18 cellular contexts compared by ENCODE assay signal in the genomic region with DNA sequence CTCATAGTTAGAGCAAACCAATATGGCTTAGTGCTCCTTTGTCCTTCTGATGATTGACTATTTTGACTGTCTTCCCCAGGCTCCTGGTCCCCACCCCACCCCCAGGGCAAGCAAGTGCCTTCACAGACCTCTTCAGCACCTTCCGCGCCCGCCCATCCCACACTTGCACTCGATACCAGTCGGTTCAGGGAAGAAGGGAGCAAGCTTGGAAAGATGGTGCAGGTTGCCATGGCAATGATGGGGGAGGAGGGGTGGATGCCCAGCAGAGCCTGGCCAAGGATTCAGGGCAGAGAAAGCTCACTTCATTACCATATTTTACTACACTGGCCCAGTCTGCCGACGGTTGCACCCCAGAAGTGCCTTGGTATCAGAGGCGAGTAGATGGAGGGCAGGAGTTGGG. TPM values are rescaled to one million over a fixed set of nuclear protein-coding genes. Genes with fewer than 3 reads are reported as not detected.
A peak's percentile ranks its signal among the peaks of the same experiment; 100 is the strongest.
DNase-seq lines count a peak whose midpoint lies in the region; ATAC-seq, FAIRE-seq and TF ChIP-seq lines count a peak whose summit lies in the region.
"Had no signal": no experiment of that assay in that cellular context is flagged by ENCODE, and none has a peak within 500 bp of the region (broad histone marks: within the 10 kb centered on the region; RNA-seq: fewer than 3 reads in every experiment).

No MANE protein-coding gene starts in this region.

- no peaks in the 10 kb centered on the region for H3K9me3 ChIP-seq in A549
- no peaks in the 10 kb centered on the region for H3K9me3 ChIP-seq in HEK293 (ENCODE audit: control insufficient read depth, insufficient read depth, low read depth, low read length)

- TF ChIP-seq RAD21 in A549 (conservative IDR thresholded peaks at IDR 0.05 in 1 of 2, IDR thresholded peaks at IDR 0.05 in 1 of 2), result no peak

- peaks cover 0 to 72% of the 10 kb centered on the region in 2 experiments; a peak in 1 of 3 replicates for H3K36me3 ChIP-seq in HEK293 (ENCODE audit: control insufficient read depth in 2 of 2, insufficient read depth in 1 of 2, low read length in 2 of 2)

- FAIRE-seq in A549 (lab: Jason Lieb, UNC), result no peak
- FAIRE-seq: HTR-8/SVneo had no signal

- H3K4me1 ChIP-seq in A549 (peaks cover 20% of the 10 kb centered on the region), HEK293 (ENCODE audit: control insufficient read depth, insufficient read depth, low read length) (no peaks in the 10 kb centered on the region)

- peaks cover 12% of the 10 kb centered on the region for H3K36me3 Mint-ChIP-seq in chondrocyte (ENCODE audit: low read depth)
- H3K36me3 Mint-ChIP-seq in nephron progenitor cell (ENCODE audit: low read depth), result peaks cover 55% of the 10 kb centered on the region

- H3K9me3 Mint-ChIP-seq in chondrocyte (ENCODE audit: low read depth), result no peaks in the 10 kb centered on the region
- H3K9me3 Mint-ChIP-seq in nephron progenitor cell, result no peaks in the 10 kb centered on the region
- H3K9me3 Mint-ChIP-seq: CD8-positive, alpha-beta T cell had no signal

- POLR2A ChIA-PET in A549 (lab: Yijun Ruan, JAX) (no interaction called here), HEK293 (lab: Yijun Ruan, JAX) (interaction anchor here (1.2 to 1.6 kb wide), 3 partner anchors 12 to 21 kb away, joined by 3 to 7 read pairs (median 5); partner anchors contain the start of genes PRPF19 and TMEM109)

- CTCF ChIA-PET in A549 (lab: Yijun Ruan, JAX) (interaction anchor here (1.0 to 3.1 kb wide), 5 partner anchors 8 to 151 kb away, joined by 3 to 11 read pairs (median 5); no protein-coding TSS in a partner anchor), HEK293 (lab: Yijun Ruan, JAX) (interaction anchor here (0.5 to 1.0 kb wide), 2 partner anchors 39 to 110 kb away, joined by 3 read pairs; no protein-coding TSS in a partner anchor)

- 92% methylated on average over 8 of the region's 8 CpGs for WGBS in A549 (ENCODE audit: missing lambda C conversion rate)

- TF ChIP-seq CTCF in A549 (IDR thresholded peaks at IDR 0.05) (no peak), HEK293 (tag by site-specific recombination; IDR thresholded peaks at IDR 0.05) (no peak), chondrocyte (IDR thresholded peaks at IDR 0.05) (no peak), nephron progenitor cell (IDR thresholded peaks at IDR 0.05) (no peak)

- TF ChIP-seq EP300 in A549 (IDR thresholded peaks at IDR 0.05), result no peak

- no peak overlapping the region for H3K27ac Mint-ChIP-seq in chondrocyte (ENCODE audit: unreplicated experiment)
- peak overlapping the region; percentile 57 for H3K27ac Mint-ChIP-seq in nephron progenitor cell
- H3K27ac Mint-ChIP-seq: CD8-positive, alpha-beta T cell had no signal

- H3K4me3 ChIP-seq in A549 (no peak overlapping the region), HEK293 (ENCODE audit: low read depth, low read length) (no peak overlapping the region)

- no peak for TF ChIP-seq POLR2A in A549 (IDR thresholded peaks at IDR 0.05; ENCODE audit: low read length)

- DNase-seq in A549 (ENCODE audit: low read depth in 1 of 2, low spot score in 1 of 2), result no peak
- peak; percentile 76 for DNase-seq in chondrocyte (ENCODE audit: low spot score)
- no peak for DNase-seq in nephron progenitor cell
- DNase-seq in A172 (ENCODE audit: low spot score), result no peak
- no peak for DNase-seq in DMS153 (lab: John Stamatoyannopoulos, UW)
- DNase-seq in NCI-H524 treated with DMSO at 0.1 percent for 48 hours (lab: John Stamatoyannopoulos, UW), result no peak
- DNase-seq: CD8-positive, alpha-beta T cell; KBM-7; NCI-H1048; NCI-H146; NCI-H2107; SIG-M5 had no signal

- H3K27me3 Mint-ChIP-seq in chondrocyte (ENCODE audit: low read depth) (no peaks in the 10 kb centered on the region), nephron progenitor cell (ENCODE audit: low read depth, poor library complexity) (peaks cover 6% of the 10 kb centered on the region)

- H3K4me1 Mint-ChIP-seq in chondrocyte (ENCODE audit: low read depth) (peaks cover 12% of the 10 kb centered on the region), nephron progenitor cell (peaks cover 54% of the 10 kb centered on the region)

- ATAC-seq in A549, result no peak
- no peak for ATAC-seq in GM19324 (IDR thresholded peaks at IDR 0.05; ENCODE audit: low FRiP score, unreplicated experiment)
- ATAC-seq: CD8-positive, alpha-beta T cell had no signal

- H3K4me3 Mint-ChIP-seq in chondrocyte (ENCODE audit: unreplicated experiment) (no peak overlapping the region), nephron progenitor cell (peak overlapping the region; percentile 97)

- H3K4me2 ChIP-seq in A549, result peak overlapping the region; percentile 90; the same call in 1 of the 3 replicates

- H3K27ac ChIP-seq in A549 (no peak overlapping the region), HEK293 (ENCODE audit: extremely low read depth, low read depth, low read length) (no peak overlapping the region)

TF ChIP-seq in A549, 52 proteins besides CTCF, POLR2A, EP300 and RAD21 (continues in another document):
- TF ChIP-seq HOXB5 (CRISPR knock-in tag; IDR thresholded peaks at IDR 0.05), result no peak
- no peak for TF ChIP-seq RFX5 (IDR thresholded peaks at IDR 0.05)
- TF ChIP-seq JUN (IDR thresholded peaks at IDR 0.05), result no peak
- no peak for TF ChIP-seq RCOR1 (IDR thresholded peaks at IDR 0.05; ENCODE audit: low read depth, low read length)
- no peak for TF ChIP-seq NR3C1 (IDR thresholded peaks at IDR 0.05)
- no peak for TF ChIP-seq CEBPB (IDR thresholded peaks at IDR 0.05)

TF ChIP-seq in HEK293, 187 proteins besides CTCF, POLR2A, EP300 and RAD21:
- no peak for TF ChIP-seq ZNF221 (tag by site-specific recombination; IDR thresholded peaks at IDR 0.05; ENCODE audit: borderline replicate concordance)
- TF ChIP-seq ZSCAN23 (tag by site-specific recombination; IDR thresholded peaks at IDR 0.05), result no peak
- TF ChIP-seq ZNF341 (tag by site-specific recombination; IDR thresholded peaks at IDR 0.05; ENCODE audit: low read depth), result peak; percentile 61
- TF ChIP-seq, protein P1, sequence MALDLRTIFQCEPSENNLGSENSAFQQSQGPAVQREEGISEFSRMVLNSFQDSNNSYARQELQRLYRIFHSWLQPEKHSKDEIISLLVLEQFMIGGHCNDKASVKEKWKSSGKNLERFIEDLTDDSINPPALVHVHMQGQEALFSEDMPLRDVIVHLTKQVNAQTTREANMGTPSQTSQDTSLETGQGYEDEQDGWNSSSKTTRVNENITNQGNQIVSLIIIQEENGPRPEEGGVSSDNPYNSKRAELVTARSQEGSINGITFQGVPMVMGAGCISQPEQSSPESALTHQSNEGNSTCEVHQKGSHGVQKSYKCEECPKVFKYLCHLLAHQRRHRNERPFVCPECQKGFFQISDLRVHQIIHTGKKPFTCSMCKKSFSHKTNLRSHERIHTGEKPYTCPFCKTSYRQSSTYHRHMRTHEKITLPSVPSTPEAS (tag by site-specific recombination; IDR thresholded peaks at IDR 0.05), result no peak
- TF ChIP-seq BCL11A (tag by site-specific recombination; IDR thresholded peaks at IDR 0.05; ENCODE audit: low read depth), result no peak
- no peak for TF ChIP-seq ZNF155 (tag by site-specific recombination; IDR thresholded peaks at IDR 0.05)

RNA-seq across cellular contexts. Expression of gene TMEM132A, which starts 2.2 kb away (rescaled TPM):
- polyA plus RNA-seq in A549 (2011; rRNA removed), result 18.1 and 19.5 TPM in 2 replicates
- polyA plus RNA-seq in A549 (2012; cell fraction: cytosol; rRNA removed), result 58.4 and 83.2 TPM in 2 replicates
- polyA plus RNA-seq in A549 (2012; cell fraction: nucleus; rRNA removed), result 368 and 501 TPM in 2 replicates
- polyA plus RNA-seq in A549 (2017; fragmentation: RNase III; extraction: RNeasy Plus Mini Kit Qiagen cat#74134 plus additional on column Dnase treatment), result 87.2 to 91.8 TPM (median 88.0 TPM) in 3 replicates
- 20.1 and 20.2 TPM in 2 replicates for polyA minus RNA-seq in A549 (2011; rRNA and poly(A)+ RNA removed)
- total RNA-seq in chondrocyte, result 41.3 to 72.0 TPM (median 69.8 TPM) in 3 replicates
- total RNA-seq in A172 (2014; rRNA removed; shearing (Covaris generic)), result 132 and 170 TPM in 2 replicates
- total RNA-seq: CD8-positive, alpha-beta T cell had no signal

RNA-seq across cellular contexts. Expression of gene TMEM109, which starts 12.5 kb away (rescaled TPM):
- 40.9 and 58.0 TPM in 2 replicates for polyA plus RNA-seq in A549 (2011; rRNA removed)
- 66.3 and 75.3 TPM in 2 replicates for polyA plus RNA-seq in A549 (2012; cell fraction: cytosol; rRNA removed)
- 76.5 and 78.4 TPM in 2 replicates for polyA plus RNA-seq in A549 (2012; cell fraction: nucleus; rRNA removed)
- 88.4 to 93.4 TPM (median 93.0 TPM) in 3 replicates for polyA plus RNA-seq in A549 (2017; fragmentation: RNase III; extraction: RNeasy Plus Mini Kit Qiagen cat#74134 plus additional on column Dnase treatment)
- 33.3 and 36.8 TPM in 2 replicates for polyA minus RNA-seq in A549 (2011; rRNA and poly(A)+ RNA removed)
- total RNA-seq in chondrocyte, result 97.0 to 124 TPM (median 104 TPM) in 3 replicates
- total RNA-seq in A172 (2014; rRNA removed; shearing (Covaris generic)), result 46.9 and 92.9 TPM in 2 replicates

RNA-seq across cellular contexts. Expression of gene PRPF19, which starts 20.1 kb away (rescaled TPM):
- polyA plus RNA-seq in A549 (2011; rRNA removed) (41.1 and 51.7 TPM in 2 replicates), A549 (2017; fragmentation: RNase III; extraction: RNeasy Plus Mini Kit Qiagen cat#74134 plus additional on column Dnase treatment) (175 to 184 TPM (median 177 TPM) in 3 replicates)
- polyA plus RNA-seq in A549 (2012; cell fraction: cytosol; rRNA removed), result 77.9 and 97.7 TPM in 2 replicates
- polyA plus RNA-seq in A549 (2012; cell fraction: nucleus; rRNA removed), result 117 and 145 TPM in 2 replicates
- 45.9 and 67.2 TPM in 2 replicates for polyA minus RNA-seq in A549 (2011; rRNA and poly(A)+ RNA removed)
- 48.4 to 51.3 TPM (median 48.6 TPM) in 3 replicates for total RNA-seq in chondrocyte
- 56.3 and 63.7 TPM in 2 replicates for total RNA-seq in A172 (2014; rRNA removed; shearing (Covaris generic))

RNA-seq across cellular contexts. Expression of gene SLC15A3, which starts 25.5 kb away (rescaled TPM):
- not detected in 2 replicates for polyA plus RNA-seq in A549 (2011; rRNA removed)
- not detected in 2 replicates for polyA plus RNA-seq in A549 (2012; cell fraction: cytosol; rRNA removed)
- polyA plus RNA-seq in A549 (2012; cell fraction: nucleus; rRNA removed), result not detected in 2 replicates
- polyA plus RNA-seq in A549 (2017; fragmentation: RNase III; extraction: RNeasy Plus Mini Kit Qiagen cat#74134 plus additional on column Dnase treatment), result not detected in 3 replicates
- polyA minus RNA-seq in A549 (2011; rRNA and poly(A)+ RNA removed), result not detected in 2 replicates
- total RNA-seq in chondrocyte, result 0.54 to 1.6 TPM (median 0.62 TPM) in 3 replicates
- 6.5 and 9.9 TPM in 2 replicates for total RNA-seq in A172 (2014; rRNA removed; shearing (Covaris generic))
- total RNA-seq: NCI-H460 had no signal

RNA-seq across cellular contexts. Expression of gene CD6, which starts 45.0 kb away (rescaled TPM):
- 0.06 TPM in 1 of 2 replicates, not detected in the other for polyA plus RNA-seq in A549 (2011; rRNA removed)
- polyA plus RNA-seq in A549 (2012; cell fraction: cytosol; rRNA removed), result 0.05 and 0.07 TPM in 2 replicates
- polyA plus RNA-seq in A549 (2012; cell fraction: nucleus; rRNA removed), result 0.13 and 0.61 TPM in 2 replicates
- 0.06 to 0.07 TPM in 2 of 3 replicates, not detected in the other for polyA plus RNA-seq in A549 (2017; fragmentation: RNase III; extraction: RNeasy Plus Mini Kit Qiagen cat#74134 plus additional on column Dnase treatment)
- polyA minus RNA-seq in A549 (2011; rRNA and poly(A)+ RNA removed), result not detected in 2 replicates
- 0.33 TPM in 1 of 3 replicates, not detected in the others for total RNA-seq in chondrocyte
- not detected in 2 replicates for total RNA-seq in A172 (2014; rRNA removed; shearing (Covaris generic))
- total RNA-seq: NCI-H460 had no signal
- polyA plus RNA-seq: AG04450, BJ had no signal
